ENCODE assay signal across 17 cellular contexts in genomic region chr3:152147748-152148147, GRCh38.
A peak's percentile ranks its signal among the peaks of the same experiment; 100 is the strongest.
DNase-seq lines count a peak whose midpoint lies in the region; ATAC-seq and TF ChIP-seq lines count a peak whose summit lies in the region.
"Had no signal": no experiment of that assay in that cellular context is flagged by ENCODE, and none has a peak within 500 bp of the region (broad histone marks: within the 10 kb centered on the region; RNA-seq: fewer than 3 reads in every experiment).

No MANE protein-coding gene starts in this region.

- no peak overlapping the region for H2BK5ac ChIP-seq in IMR-90 (ENCODE audit: low read depth, low read length, poor library complexity, severe bottlenecking)

- H3K4me1 Mint-ChIP-seq in activated T-cell treated with anti-CD3 and anti-CD28 coated beads, Interleukin-2, amount 50 U/mL, for 72 hours (ENCODE audit: low read depth) = peaks cover 43% of the 10 kb centered on the region
- peaks cover 15% of the 10 kb centered on the region for H3K4me1 Mint-ChIP-seq in activated CD8-positive, alpha-beta T cell treated with anti-CD3 and anti-CD28 coated beads, Interleukin-2, amount 10 ng/mL, durations not matched to agents 7 days and 5 days (ENCODE audit: low read depth)

- H3K27ac Mint-ChIP-seq in activated T-cell treated with anti-CD3 and anti-CD28 coated beads, Interleukin-2, amount 50 U/mL, for 72 hours = peak overlapping the region; percentile 31
- H3K27ac Mint-ChIP-seq in activated CD8-positive, alpha-beta T cell treated with anti-CD3 and anti-CD28 coated beads, Interleukin-2, amount 10 ng/mL, durations not matched to agents 7 days and 5 days = no peak overlapping the region
- H3K27ac Mint-ChIP-seq: CD8-positive, alpha-beta memory T cell had no signal

- no peak overlapping the region for H3K4ac ChIP-seq in IMR-90 (ENCODE audit: low read depth, low read length)

- no peak overlapping the region for H3K18ac ChIP-seq in IMR-90 (ENCODE audit: low read depth, low read length)

- ATAC-seq in activated T-cell treated with anti-CD3 and anti-CD28 coated beads, Interleukin-2, amount 50 U/mL, for 72 hours (replicated peaks in 1 of 2) = peak in 1 of 2 donors; percentile 36
- peak; percentile 24; the same call in 1 of the 2 replicates for ATAC-seq in IMR-90 (ENCODE audit: low read depth)
- ATAC-seq in activated CD8-positive, alpha-beta T cell treated with anti-CD3 and anti-CD28 coated beads, Interleukin-2, amount 10 ng/mL, durations not matched to agents 7 days and 5 days = no peak

- no peak overlapping the region for H3K4me3 Mint-ChIP-seq in activated T-cell treated with anti-CD3 and anti-CD28 coated beads, Interleukin-2, amount 50 U/mL, for 72 hours
- H3K4me3 Mint-ChIP-seq in activated CD8-positive, alpha-beta T cell treated with anti-CD3 and anti-CD28 coated beads, Interleukin-2, amount 10 ng/mL, durations not matched to agents 7 days and 5 days = no peak overlapping the region
- H3K4me3 Mint-ChIP-seq: CD8-positive, alpha-beta memory T cell; H9 had no signal

- peak overlapping the region; percentile 72 for H4K5ac ChIP-seq in IMR-90 (ENCODE audit: low read depth, low read length)

- H4K20me1 ChIP-seq in IMR-90 (ENCODE audit: insufficient read depth, low read length) = no peaks in the 10 kb centered on the region
- H4K20me1 ChIP-seq: BLaER1 had no signal

- no peak overlapping the region for H2AK9ac ChIP-seq in IMR-90 (replicated peaks; ENCODE audit: low read depth, low read length, poor library complexity)

- intact Hi-C loops in IMR-90 (cut with micrococcal nuclease) (no loop called here), uterus (cut with DNase I; ENCODE audit: low total_unique reads) (no loop called here)

- POLR2A ChIA-PET in IMR-90 (lab: Charles Lee; ENCODE audit: unreplicated experiment) = no interaction called here
- POLR2A ChIA-PET in activated CD8-positive, alpha-beta T cell treated with anti-CD3 and anti-CD28 coated beads, Interleukin-2, amount 10 ng/mL, durations not matched to agents 7 days and 5 days (lab: Charles Lee) = interaction anchor here (0.7 kb wide), 1 partner anchor 65 kb away, joined by 3 read pairs; no protein-coding TSS in a partner anchor

- H2AK5ac ChIP-seq in IMR-90 (ENCODE audit: low read depth, low read length) = no peak overlapping the region

- peaks cover 0 to 2% of the 10 kb centered on the region in 2 donors for H3K36me3 Mint-ChIP-seq in activated T-cell treated with anti-CD3 and anti-CD28 coated beads, Interleukin-2, amount 50 U/mL, for 72 hours (ENCODE audit: insufficient read depth in 2 of 2)
- no peaks in the 10 kb centered on the region for H3K36me3 Mint-ChIP-seq in activated CD8-positive, alpha-beta T cell treated with anti-CD3 and anti-CD28 coated beads, Interleukin-2, amount 10 ng/mL, durations not matched to agents 7 days and 5 days (ENCODE audit: low read depth)

- no peak overlapping the region for H2BK20ac ChIP-seq in IMR-90 (ENCODE audit: low read depth, low read length)

- no peak overlapping the region for H3K27ac ChIP-seq in IMR-90 (ENCODE audit: insufficient read depth, low read length)
- H3K27ac ChIP-seq in uterus = peak overlapping the region; percentile 58 to 61
- H3K27ac ChIP-seq: 22Rv1, BLaER1 had no signal

- H3K4me3 ChIP-seq in IMR-90 (ENCODE audit: insufficient read depth, low read depth, low read length) = no peak overlapping the region
- H3K4me3 ChIP-seq in fibroblast of the aortic adventitia (ENCODE audit: low read depth, low read length) = no peak overlapping the region
- no peak overlapping the region for H3K4me3 ChIP-seq in uterus
- H3K4me3 ChIP-seq: BLaER1 had no signal

- H3K14ac ChIP-seq in IMR-90 (replicated peaks; ENCODE audit: low read depth, low read length) = no peak overlapping the region

- H3K9me1 ChIP-seq in IMR-90 (ENCODE audit: insufficient read depth, low read length) = no peaks in the 10 kb centered on the region

- H3K36me3 ChIP-seq in IMR-90 (ENCODE audit: control insufficient read depth, insufficient read depth, low read length) (no peaks in the 10 kb centered on the region), uterus (no peaks in the 10 kb centered on the region)
- H3K36me3 ChIP-seq: BLaER1 had no signal

- no peak overlapping the region; a peak in 1 of 4 replicates for H4K8ac ChIP-seq in IMR-90 (ENCODE audit: low read depth in 2 of 2, low read length in 2 of 2)

- CTCF ChIA-PET in IMR-90 (lab: Yijun Ruan, JAX) = interaction anchor here (0.6 to 1.1 kb wide), 3 partner anchors 10 to 1147 kb away, joined by 3 to 5 read pairs (median 3); no protein-coding TSS in a partner anchor
- CTCF ChIA-PET in activated CD8-positive, alpha-beta T cell treated with anti-CD3 and anti-CD28 coated beads, Interleukin-2, amount 10 ng/mL, durations not matched to agents 7 days and 5 days (lab: Charles Lee) = no interaction called here

- H4K91ac ChIP-seq in IMR-90 (ENCODE audit: insufficient read depth, low read depth, low read length) = no peak overlapping the region

- DNase-seq in activated T-cell treated with anti-CD3 and anti-CD28 coated beads, Interleukin-2, amount 50 U/mL, for 72 hours = no peak
- no peak for DNase-seq in activated T-cell treated with anti-CD3 and anti-CD28 coated beads, Interleukin-2, amount 50 U/mL, for 48 hours
- DNase-seq in IMR-90 (no peak), fibroblast of the aortic adventitia (ENCODE audit: low read depth) (peak; percentile 14), uterus (no peak), NOMO-1 (lab: John Stamatoyannopoulos, UW; ENCODE audit: unreplicated experiment in 2 of 2) (no peak), GM03348 (ENCODE audit: low spot score) (no peak)
- DNase-seq in activated CD8-positive, alpha-beta T cell treated with anti-CD3 and anti-CD28 coated beads, Interleukin-2, amount 10 ng/mL, durations not matched to agents 7 days and 5 days = no peak
- DNase-seq: AML-193; Caco-2; CD8-positive, alpha-beta memory T cell; DND-41; GDM1; GOT3; H9 had no signal

- H3K27me3 Mint-ChIP-seq in activated T-cell treated with anti-CD3 and anti-CD28 coated beads, Interleukin-2, amount 50 U/mL, for 72 hours (ENCODE audit: low read depth) = peaks cover 14% of the 10 kb centered on the region
- peaks cover 4% of the 10 kb centered on the region for H3K27me3 Mint-ChIP-seq in activated CD8-positive, alpha-beta T cell treated with anti-CD3 and anti-CD28 coated beads, Interleukin-2, amount 10 ng/mL, durations not matched to agents 7 days and 5 days (ENCODE audit: low read depth)

- no peak for TF ChIP-seq RAD21 in IMR-90 (IDR thresholded peaks at IDR 0.05; ENCODE audit: low read length)

- H3K9me3 ChIP-seq in IMR-90 (ENCODE audit: control insufficient read depth, insufficient read depth, low read length) (no peaks in the 10 kb centered on the region), uterus (no peaks in the 10 kb centered on the region)
- H3K9me3 ChIP-seq: Caco-2 had no signal

- H3K27me3 ChIP-seq in IMR-90 (ENCODE audit: control insufficient read depth, insufficient read depth, low read length) (no peaks in the 10 kb centered on the region), uterus (no peaks in the 10 kb centered on the region)
- H3K27me3 ChIP-seq: BLaER1 had no signal

- no peaks in the 10 kb centered on the region for H3K79me1 ChIP-seq in IMR-90 (ENCODE audit: low read depth in 1 of 2, low read length in 2 of 2)

- no peak overlapping the region for H3K56ac ChIP-seq in IMR-90 (ENCODE audit: extremely low read depth, insufficient read depth, low read length)

- H3K9ac ChIP-seq in IMR-90 (ENCODE audit: low read depth, low read length) = no peak overlapping the region
- H3K9ac ChIP-seq: BLaER1 had no signal

- H3K23ac ChIP-seq in IMR-90 (ENCODE audit: low read depth, low read length) = no peak overlapping the region

- H3K4me1 ChIP-seq in IMR-90 (ENCODE audit: control insufficient read depth, insufficient read depth, low read length) = no peaks in the 10 kb centered on the region
- H3K4me1 ChIP-seq in uterus = no peaks in the 10 kb centered on the region
- H3K4me1 ChIP-seq: Caco-2 had no signal

- H3K9me3 Mint-ChIP-seq in activated T-cell treated with anti-CD3 and anti-CD28 coated beads, Interleukin-2, amount 50 U/mL, for 72 hours = no peaks in the 10 kb centered on the region
- no peaks in the 10 kb centered on the region for H3K9me3 Mint-ChIP-seq in activated CD8-positive, alpha-beta T cell treated with anti-CD3 and anti-CD28 coated beads, Interleukin-2, amount 10 ng/mL, durations not matched to agents 7 days and 5 days (ENCODE audit: insufficient read depth)
- H3K9me3 Mint-ChIP-seq: CD8-positive, alpha-beta memory T cell; H9 had no signal

- H2BK15ac ChIP-seq in IMR-90 (ENCODE audit: low read depth, low read length) = no peak overlapping the region

- in situ Hi-C loops in IMR-90 (cut with MboI; ENCODE audit: low sequenced_read_pairs) = no loop called here

- no peak overlapping the region for H3K4me2 ChIP-seq in IMR-90 (ENCODE audit: low read depth, low read length)
- H3K4me2 ChIP-seq: BLaER1 had no signal

- TF ChIP-seq CTCF in IMR-90 (conservative IDR thresholded peaks at IDR 0.05; ENCODE audit: low read depth, low read length) (no peak), fibroblast of the aortic adventitia (IDR thresholded peaks at IDR 0.05; ENCODE audit: insufficient read depth, low read length) (no peak), uterus (IDR thresholded peaks at IDR 0.05) (no peak)

- H2BK120ac ChIP-seq in IMR-90 (ENCODE audit: low read depth, low read length) = no peak overlapping the region

- TF ChIP-seq POLR2A in IMR-90 (IDR thresholded peaks at IDR 0.05; ENCODE audit: low read depth, low read length) (no peak), uterus (IDR thresholded peaks at IDR 0.05) (no peak)

- BruUV-seq in IMR-90 (replicated peaks; lab: Mats Ljungman, UMichigan) = no TSS peak

- dilution Hi-C loops in IMR-90 (cut with HindIII; ENCODE audit: low sequenced_read_pairs, unreplicated experiment) = no loop called here

- no peak overlapping the region for H2AFZ ChIP-seq in IMR-90 (replicated peaks; ENCODE audit: low read length, poor library complexity)

TF ChIP-seq in IMR-90, 13 proteins besides CTCF, POLR2A, EP300 and RAD21:
- TF ChIP-seq CHD1 (IDR thresholded peaks at IDR 0.05; ENCODE audit: low read depth, low read length) = no peak
